Comparison of ENCODE assay signal across 17 cellular contexts in genomic region chr2:50125230-50125629, GRCh38.
"Had no signal": no experiment of that assay in that cellular context is flagged by ENCODE, and none has a peak within 500 bp of the region (broad histone marks: within the 10 kb centered on the region; RNA-seq: fewer than 3 reads in every experiment).

No MANE protein-coding gene starts in this region.

- H3K4me3 ChIP-seq: coronary artery, left lung, upper lobe of left lung had no signal

- H3K9me3 Mint-ChIP-seq: activated naive CD4-positive, alpha-beta T cell treated with anti-CD3 and anti-CD28 coated beads for 36 hours; activated T-helper 17 cell treated with anti-CD3 and anti-CD28 coated beads, Interleukin-2, amount 50 U/mL, for 72 hours had no signal

- H3K27ac ChIP-seq: coronary artery, foreskin keratinocyte, left lung, upper lobe of left lung had no signal

- H3K4me1 ChIP-seq: foreskin keratinocyte, left lung, upper lobe of left lung had no signal

- H3K27ac Mint-ChIP-seq: activated naive CD4-positive, alpha-beta T cell treated with anti-CD3 and anti-CD28 coated beads for 36 hours; activated T-helper 17 cell treated with anti-CD3 and anti-CD28 coated beads, Interleukin-2, amount 50 U/mL, for 72 hours had no signal

- H3K36me3 ChIP-seq: left lung, upper lobe of left lung had no signal

- H3K27me3 Mint-ChIP-seq: activated T-helper 17 cell treated with anti-CD3 and anti-CD28 coated beads, Interleukin-2, amount 50 U/mL, for 72 hours had no signal

- H3K9me3 ChIP-seq: left lung, upper lobe of left lung had no signal

- H3K27me3 ChIP-seq: foreskin keratinocyte, left lung, upper lobe of left lung had no signal

- H3K4me1 Mint-ChIP-seq: activated T-helper 17 cell treated with anti-CD3 and anti-CD28 coated beads, Interleukin-2, amount 50 U/mL, for 72 hours had no signal

- DNase-seq: activated CD4-positive, alpha-beta T cell treated with anti-CD3 and anti-CD28 coated beads, Interleukin-2, amount 50 U/mL, for 1 hour; activated naive CD4-positive, alpha-beta T cell treated with anti-CD3 and anti-CD28 coated beads for 36 hours; activated T-cell treated with anti-CD3 and anti-CD28 coated beads for 4 hours; central memory CD4-positive, alpha-beta T cell; effector CD4-positive, alpha-beta T cell; foreskin keratinocyte; head of caudate nucleus; islet precursor cell; left lung; mesendoderm; stimulated activated CD4-positive, alpha-beta T cell treated with anti-CD3 and anti-CD28 coated beads, Interleukin-12 subunit alpha, Interleukin-12 subunit beta, amount 100 ng/mL, for 4 hours; stimulated activated CD4-positive, alpha-beta T cell treated with anti-CD3 and anti-CD28 coated beads, Interleukin-2, amount 100 ng/mL, for 48 hours; stimulated activated CD8-positive, alpha-beta memory T cell treated with anti-CD3 and anti-CD28 coated beads, Interleukin-4, amount 100 ng/mL, for 48 hours; stimulated activated naive CD8-positive, alpha-beta T cell treated with anti-CD3 and anti-CD28 coated beads, Interleukin-15, Interleukin-2, amounts not matched to agents 100 U/mL and 50 U/mL, for 24 hours; upper lobe of left lung had no signal

- ATAC-seq: activated T-helper 17 cell treated with anti-CD3 and anti-CD28 coated beads, Interleukin-2, amount 50 U/mL, for 72 hours; foreskin keratinocyte; left lung; stimulated activated naive CD8-positive, alpha-beta T cell treated with anti-CD3 and anti-CD28 coated beads, Interleukin-15, Interleukin-2, amounts not matched to agents 100 U/mL and 50 U/mL, for 24 hours had no signal

- H3K4me3 Mint-ChIP-seq: activated naive CD4-positive, alpha-beta T cell treated with anti-CD3 and anti-CD28 coated beads for 36 hours; activated T-helper 17 cell treated with anti-CD3 and anti-CD28 coated beads, Interleukin-2, amount 50 U/mL, for 72 hours had no signal
